ENCODE assay signal across 11 cellular contexts in the genomic region with DNA sequence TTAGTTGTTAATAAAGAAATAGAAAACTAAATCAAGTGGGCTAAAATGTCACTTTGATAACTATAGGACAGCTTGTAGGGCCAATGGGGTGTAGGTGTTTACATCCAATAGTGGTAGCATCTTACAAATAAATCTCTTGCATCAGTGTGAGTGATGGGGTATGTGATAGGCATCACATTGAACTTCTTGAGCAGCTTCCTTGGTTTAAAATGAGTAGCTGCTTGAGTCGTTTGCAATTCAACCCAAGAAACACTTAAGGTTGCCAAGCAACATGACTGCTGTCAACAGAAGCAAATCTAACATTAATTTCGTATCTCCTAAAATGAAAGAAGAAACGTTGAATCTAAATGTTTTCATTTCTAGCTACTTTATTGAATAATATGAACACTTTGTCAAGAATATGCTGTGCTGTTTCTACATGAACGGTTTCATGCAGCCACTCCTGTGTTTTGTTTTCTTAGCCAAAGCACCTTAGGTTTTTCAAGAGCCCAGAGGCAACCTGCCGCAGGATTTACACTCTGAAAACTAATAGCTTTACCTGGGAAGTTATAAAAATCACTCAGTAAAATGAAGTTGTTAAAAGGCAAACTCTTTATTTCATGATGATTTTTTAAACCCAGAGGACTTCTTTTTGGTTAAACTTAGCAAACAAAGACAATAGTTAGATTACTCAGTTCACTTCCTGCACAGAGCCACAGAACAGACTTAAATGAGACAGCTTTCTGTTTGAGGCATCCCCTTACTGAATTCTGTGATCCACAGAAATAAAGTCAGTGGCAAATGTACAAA.
DNase-seq lines count a peak whose midpoint lies in the region; ATAC-seq and TF ChIP-seq lines count a peak whose summit lies in the region.
"Had no signal": no experiment of that assay in that cellular context is flagged by ENCODE, and none has a peak within 500 bp of the region (broad histone marks: within the 10 kb centered on the region; RNA-seq: fewer than 3 reads in every experiment).

No MANE protein-coding gene starts in this region.

- no peaks in the 10 kb centered on the region for H3K9me3 ChIP-seq in CD4-positive, alpha-beta memory T cell (ENCODE audit: control insufficient read depth in 1 of 2, low read length in 2 of 2)
- H3K9me3 ChIP-seq in T-helper 17 cell (ENCODE audit: control insufficient read depth, low read length, poor library complexity, severe bottlenecking) (no peaks in the 10 kb centered on the region), spleen (no peaks in the 10 kb centered on the region)

- H3K4me3 Mint-ChIP-seq in CD4-positive, alpha-beta memory T cell = peak overlapping the region; percentile 14 to 89 (median 74)
- peak overlapping the region; percentile 78 for H3K4me3 Mint-ChIP-seq in T-helper 17 cell
- H3K4me3 Mint-ChIP-seq: type B pancreatic cell had no signal

- CTCF ChIA-PET in CD4-positive, alpha-beta memory T cell (lab: Charles Lee; ENCODE audit: partially characterized antibody) = no interaction called here
- CTCF ChIA-PET in HEK293T (lab: Yijun Ruan, JAX) = no interaction called here

- no peaks in the 10 kb centered on the region for H3K36me3 ChIP-seq in CD4-positive, alpha-beta memory T cell (ENCODE audit: insufficient read depth, low read length)
- no peaks in the 10 kb centered on the region for H3K36me3 ChIP-seq in spleen

- TF ChIP-seq CTCF in spleen (IDR thresholded peaks at IDR 0.05 in 8 of 11, conservative IDR thresholded peaks at IDR 0.05 in 3 of 11) = no peak

- H3K4me1 ChIP-seq in CD4-positive, alpha-beta memory T cell (ENCODE audit: insufficient read depth, low read length) = peaks cover 15% of the 10 kb centered on the region
- peaks cover 0 to 6% (median 0%) of the 10 kb centered on the region in 6 donors for H3K4me1 ChIP-seq in spleen

- 33 to 56% (median 45%) methylated on average over 5 of the region's 5 CpGs for WGBS in spleen, 5 donors

- H3K27ac ChIP-seq in CD4-positive, alpha-beta memory T cell (ENCODE audit: low read depth, low read length) = peak overlapping the region; percentile 35
- no peak overlapping the region for H3K27ac ChIP-seq in spleen

- peak; percentile 26 to 58 (median 43) for DNase-seq in CD4-positive, alpha-beta memory T cell
- DNase-seq in T-helper 17 cell = no peak
- no peak for DNase-seq in spleen
- DNase-seq in activated gamma-delta T cell treated with Interleukin-2 at 50 U/mL for 16 hours = no peak
- DNase-seq in MV-4-11 (lab: John Stamatoyannopoulos, UW) = no peak
- DNase-seq in HEK293T (ENCODE audit: extremely low spot score) = no peak

- peaks cover 0 to 5% (median 0%) of the 10 kb centered on the region in 8 donors for H3K9me3 Mint-ChIP-seq in CD4-positive, alpha-beta memory T cell

- H3K27me3 ChIP-seq in CD4-positive, alpha-beta memory T cell (ENCODE audit: insufficient read depth, low read length) = no peaks in the 10 kb centered on the region
- no peaks in the 10 kb centered on the region for H3K27me3 ChIP-seq in spleen (replicated peaks in 1 of 7)

- no peak for TF ChIP-seq POLR2A in spleen (IDR thresholded peaks at IDR 0.05)

- H3K4me1 Mint-ChIP-seq in CD4-positive, alpha-beta memory T cell = peaks cover 5 to 26% (median 15%) of the 10 kb centered on the region in 4 donors
- peaks cover 14% of the 10 kb centered on the region for H3K4me1 Mint-ChIP-seq in T-helper 17 cell

- POLR2A ChIA-PET in CD4-positive, alpha-beta memory T cell (lab: Charles Lee; ENCODE audit: partially characterized antibody) = interaction anchor here (0.7 to 1.4 kb wide), 3 partner anchors 31 to 44 kb away, joined by 3 to 5 read pairs (median 3); no protein-coding TSS in a partner anchor
- POLR2A ChIA-PET in HEK293T (lab: Yijun Ruan, JAX) = no interaction called here

- peak; percentile 50 for ATAC-seq in GM19025 (IDR thresholded peaks at IDR 0.05; ENCODE audit: low read depth, unreplicated experiment)
- ATAC-seq in HG02885 (IDR thresholded peaks at IDR 0.05; ENCODE audit: poor library complexity, unreplicated experiment) = peak; percentile 77
- ATAC-seq in T-helper 17 cell = peak; percentile 88
- ATAC-seq: K562 had no signal

- H3K27ac Mint-ChIP-seq in CD4-positive, alpha-beta memory T cell = peak overlapping the region; percentile 69 to 95 (median 91)
- H3K27ac Mint-ChIP-seq in T-helper 17 cell = peak overlapping the region; percentile 93
- H3K27ac Mint-ChIP-seq: type B pancreatic cell had no signal

- intact Hi-C loops in CD4-positive, alpha-beta memory T cell (cut with micrococcal nuclease) = loop anchor here (2.0 kb wide), 1 partner anchor 45 kb away; no protein-coding TSS in a partner anchor
- intact Hi-C loops in spleen (cut with DNase I; ENCODE audit: low total_unique reads) = no loop called here

- H3K36me3 Mint-ChIP-seq in CD4-positive, alpha-beta memory T cell = no peaks in the 10 kb centered on the region
- no peaks in the 10 kb centered on the region for H3K36me3 Mint-ChIP-seq in T-helper 17 cell (ENCODE audit: low read depth)
- H3K36me3 Mint-ChIP-seq: type B pancreatic cell had no signal

- H3K4me3 ChIP-seq in CD4-positive, alpha-beta memory T cell (ENCODE audit: low read length in 2 of 2) = no peak overlapping the region
- H3K4me3 ChIP-seq in spleen = no peak overlapping the region
- H3K4me3 ChIP-seq: K562, skin epidermis had no signal

- H3K27me3 Mint-ChIP-seq in CD4-positive, alpha-beta memory T cell = no peaks in the 10 kb centered on the region
- H3K27me3 Mint-ChIP-seq in T-helper 17 cell = no peaks in the 10 kb centered on the region
- H3K27me3 Mint-ChIP-seq: type B pancreatic cell had no signal

TF ChIP-seq in HEK293T, 16 proteins besides CTCF, POLR2A, EP300 and RAD21:
- no peak for TF ChIP-seq BHLHE40 (IDR thresholded peaks at IDR 0.05; ENCODE audit: borderline replicate concordance)
- no peak for TF ChIP-seq TARDBP (IDR thresholded peaks at IDR 0.05)
- no peak for TF ChIP-seq ARNT (IDR thresholded peaks at IDR 0.05)
- TF ChIP-seq FOXK2 (IDR thresholded peaks at IDR 0.05) = no peak
- no peak for TF ChIP-seq L3MBTL2 (conservative IDR thresholded peaks at IDR 0.05)
- TF ChIP-seq SP1 (IDR thresholded peaks at IDR 0.05) = no peak
- no peak for TF ChIP-seq SUZ12 (IDR thresholded peaks at IDR 0.05)
- no peak for TF ChIP-seq CTBP1 (IDR thresholded peaks at IDR 0.05; ENCODE audit: borderline replicate concordance)
- TF ChIP-seq ELF4 (IDR thresholded peaks at IDR 0.05) = no peak
- TF ChIP-seq, protein P1, sequence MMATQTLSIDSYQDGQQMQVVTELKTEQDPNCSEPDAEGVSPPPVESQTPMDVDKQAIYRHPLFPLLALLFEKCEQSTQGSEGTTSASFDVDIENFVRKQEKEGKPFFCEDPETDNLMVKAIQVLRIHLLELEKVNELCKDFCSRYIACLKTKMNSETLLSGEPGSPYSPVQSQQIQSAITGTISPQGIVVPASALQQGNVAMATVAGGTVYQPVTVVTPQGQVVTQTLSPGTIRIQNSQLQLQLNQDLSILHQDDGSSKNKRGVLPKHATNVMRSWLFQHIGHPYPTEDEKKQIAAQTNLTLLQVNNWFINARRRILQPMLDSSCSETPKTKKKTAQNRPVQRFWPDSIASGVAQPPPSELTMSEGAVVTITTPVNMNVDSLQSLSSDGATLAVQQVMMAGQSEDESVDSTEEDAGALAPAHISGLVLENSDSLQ (IDR thresholded peaks at IDR 0.05) = no peak
- TF ChIP-seq ZNF384 (IDR thresholded peaks at IDR 0.05) = no peak
- TF ChIP-seq FOXA1 (IDR thresholded peaks at IDR 0.05) = no peak
- no peak for TF ChIP-seq LEF1 (IDR thresholded peaks at IDR 0.05; ENCODE audit: borderline replicate concordance)

Comparison
In these comparisons a context has a peak if more than half of its experiments do, and no peak if none do; other contexts are left out.
1. DNase-seq: peak in CD4-positive, alpha-beta memory T cell (5 of 5); none in T-helper 17 cell (0 of 3), spleen (single experiment), activated gamma-delta T cell treated with Interleukin-2 at 50 U/mL for 16 hours (single experiment), MV-4-11 (single experiment) and HEK293T (single experiment).
2. Peak in every context shown above with its lines, with median percentiles within 50 percentile points of each other: ATAC-seq.